Comparison of ENCODE assay signal across 9 cellular contexts in the genomic region with DNA sequence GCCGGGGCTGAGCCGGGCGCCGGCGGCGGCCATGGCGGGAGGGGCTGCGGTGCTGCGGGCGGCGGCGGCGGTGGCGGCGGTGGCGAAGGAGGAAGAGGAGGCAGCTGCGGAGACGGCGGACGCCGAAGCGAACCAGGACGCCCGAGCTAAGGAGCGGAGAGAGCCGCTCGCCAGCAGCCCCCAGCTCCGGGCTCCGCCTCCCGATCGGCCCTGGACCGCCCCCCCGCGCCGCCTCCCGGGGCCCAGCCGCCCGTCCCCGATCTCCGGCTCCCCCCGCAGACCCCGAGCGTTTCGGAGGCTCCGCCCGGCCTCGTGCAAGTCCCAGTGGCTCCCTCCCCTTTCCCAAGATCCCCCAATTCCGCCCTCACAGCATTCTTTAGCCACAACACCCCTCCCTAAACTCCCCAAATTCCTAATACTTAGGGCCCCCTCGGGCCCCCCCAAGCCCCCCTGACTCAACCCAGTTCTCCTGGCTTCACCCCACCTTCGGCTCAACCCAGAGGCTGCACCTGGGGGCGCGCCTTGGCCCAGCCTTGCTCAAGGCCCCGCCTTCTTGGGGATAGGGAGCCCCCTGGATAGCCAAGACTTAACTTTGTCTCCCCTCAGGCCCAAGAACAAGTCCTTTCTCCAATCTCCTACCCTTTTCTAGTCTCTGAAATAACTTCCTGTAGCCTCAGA. TPM values are rescaled to one million over a fixed set of nuclear protein-coding genes. Genes with fewer than 3 reads are reported as not detected.
DNase-seq lines count a peak whose midpoint lies in the region; ATAC-seq and TF ChIP-seq lines count a peak whose summit lies in the region.
"Had no signal": no experiment of that assay in that cellular context is flagged by ENCODE, and none has a peak within 500 bp of the region (broad histone marks: within the 10 kb centered on the region; RNA-seq: fewer than 3 reads in every experiment).

A gene with protein sequence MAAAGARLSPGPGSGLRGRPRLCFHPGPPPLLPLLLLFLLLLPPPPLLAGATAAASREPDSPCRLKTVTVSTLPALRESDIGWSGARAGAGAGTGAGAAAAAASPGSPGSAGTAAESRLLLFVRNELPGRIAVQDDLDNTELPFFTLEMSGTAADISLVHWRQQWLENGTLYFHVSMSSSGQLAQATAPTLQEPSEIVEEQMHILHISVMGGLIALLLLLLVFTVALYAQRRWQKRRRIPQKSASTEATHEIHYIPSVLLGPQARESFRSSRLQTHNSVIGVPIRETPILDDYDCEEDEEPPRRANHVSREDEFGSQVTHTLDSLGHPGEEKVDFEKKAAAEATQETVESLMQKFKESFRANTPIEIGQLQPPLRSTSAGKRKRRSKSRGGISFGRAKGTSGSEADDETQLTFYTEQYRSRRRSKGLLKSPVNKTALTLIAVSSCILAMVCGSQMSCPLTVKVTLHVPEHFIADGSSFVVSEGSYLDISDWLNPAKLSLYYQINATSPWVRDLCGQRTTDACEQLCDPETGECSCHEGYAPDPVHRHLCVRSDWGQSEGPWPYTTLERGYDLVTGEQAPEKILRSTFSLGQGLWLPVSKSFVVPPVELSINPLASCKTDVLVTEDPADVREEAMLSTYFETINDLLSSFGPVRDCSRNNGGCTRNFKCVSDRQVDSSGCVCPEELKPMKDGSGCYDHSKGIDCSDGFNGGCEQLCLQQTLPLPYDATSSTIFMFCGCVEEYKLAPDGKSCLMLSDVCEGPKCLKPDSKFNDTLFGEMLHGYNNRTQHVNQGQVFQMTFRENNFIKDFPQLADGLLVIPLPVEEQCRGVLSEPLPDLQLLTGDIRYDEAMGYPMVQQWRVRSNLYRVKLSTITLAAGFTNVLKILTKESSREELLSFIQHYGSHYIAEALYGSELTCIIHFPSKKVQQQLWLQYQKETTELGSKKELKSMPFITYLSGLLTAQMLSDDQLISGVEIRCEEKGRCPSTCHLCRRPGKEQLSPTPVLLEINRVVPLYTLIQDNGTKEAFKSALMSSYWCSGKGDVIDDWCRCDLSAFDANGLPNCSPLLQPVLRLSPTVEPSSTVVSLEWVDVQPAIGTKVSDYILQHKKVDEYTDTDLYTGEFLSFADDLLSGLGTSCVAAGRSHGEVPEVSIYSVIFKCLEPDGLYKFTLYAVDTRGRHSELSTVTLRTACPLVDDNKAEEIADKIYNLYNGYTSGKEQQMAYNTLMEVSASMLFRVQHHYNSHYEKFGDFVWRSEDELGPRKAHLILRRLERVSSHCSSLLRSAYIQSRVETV (N-terminal part only) (minus strand): TSS at position 152 of the 678 bp plus-strand sequence. CDS start 119 bp downstream, at position 33.

- TF ChIP-seq RAD21 in SK-N-SH (IDR thresholded peaks at IDR 0.05; ENCODE audit: low read length): no peak

- H2AFZ ChIP-seq in SK-N-SH (ENCODE audit: low read depth): 0 out of 2 replicates have a peak within 1 kb of the TSS, but pooled peaks have one; percentile 35

- peak within 1 kb of the TSS; percentile 78 for H3K4me2 ChIP-seq in SK-N-SH

- no peak for TF ChIP-seq EP300 in SK-N-SH (IDR thresholded peaks at IDR 0.05; ENCODE audit: borderline replicate concordance in 1 of 2, low read depth in 1 of 2, low read length in 1 of 2)

- peak; percentile 6 for DNase-seq in GM06990 (ENCODE audit: extremely low read depth, insufficient read length)
- DNase-seq in SK-N-SH: peak; percentile 91
- DNase-seq in hippocampal formation (lab: John Stamatoyannopoulos, UW): peak; percentile 21 to 51
- no peak for DNase-seq in gastrocnemius medialis
- DNase-seq in cerebellar nuclear complex (lab: John Stamatoyannopoulos, UW): no peak
- no peak for DNase-seq in NCI-H1436 treated with DMSO at 0.1 percent for 48 hours (lab: John Stamatoyannopoulos, UW)
- no peak for DNase-seq in pons (ENCODE audit: low spot score)

- no peak for TF ChIP-seq POLR2A in gastrocnemius medialis (IDR thresholded peaks at IDR 0.05)

- intact Hi-C loops in gastrocnemius medialis (cut with DNase I; ENCODE audit: low total_unique reads): no loop called here

- in situ Hi-C loops in gastrocnemius medialis (cut with MboI; ENCODE audit: low sequenced_read_pairs in 4 of 4): no loop called here

- H3K27ac ChIP-seq in SK-N-SH (ENCODE audit: low read depth in 2 of 2, low read length in 1 of 2): peak within 1 kb of the TSS in 1 of 2 experiments; percentile 73; a peak in 2 of 4 replicates
- no peak within 1 kb of the TSS for H3K27ac ChIP-seq in gastrocnemius medialis
- H3K27ac ChIP-seq: HL-60 had no signal

- H3K36me3 ChIP-seq in GM06990 (ENCODE audit: control insufficient read depth, insufficient read depth, low read length): no peaks in the 10 kb centered on the region
- H3K36me3 ChIP-seq in SK-N-SH (replicated peaks in 1 of 2; ENCODE audit: control insufficient read depth in 1 of 2, insufficient read depth in 2 of 2, low read length in 1 of 2): no peaks in the 10 kb centered on the region
- no peaks in the 10 kb centered on the region for H3K36me3 ChIP-seq in gastrocnemius medialis

- no peaks in the 10 kb centered on the region for H3F3A ChIP-seq in SK-N-SH (replicated peaks; ENCODE audit: insufficient read depth)

- H3K9me2 ChIP-seq in SK-N-SH: no peaks in the 10 kb centered on the region

- peaks cover 0 to 15% of the 10 kb centered on the region in 2 experiments; a peak in 2 of 4 replicates for H3K4me1 ChIP-seq in SK-N-SH (ENCODE audit: control insufficient read depth in 1 of 2, insufficient read depth in 2 of 2, low read depth in 1 of 2, low read length in 1 of 2)
- peaks cover 0 to 21% of the 10 kb centered on the region in 2 donors for H3K4me1 ChIP-seq in gastrocnemius medialis

- H3K79me2 ChIP-seq in SK-N-SH (ENCODE audit: insufficient read depth): no peaks in the 10 kb centered on the region

- H3K9me3 ChIP-seq in SK-N-SH (no peaks in the 10 kb centered on the region), gastrocnemius medialis (no peaks in the 10 kb centered on the region)

- POLR2A ChIA-PET in SK-N-SH (lab: Yijun Ruan, JAX): interaction anchor here (0.9 to 4.8 kb wide), 2 partner anchors 12 to 28 kb away, joined by 3 to 31 read pairs; no protein-coding TSS in a partner anchor

- CTCF ChIA-PET in SK-N-SH (lab: Yijun Ruan, JAX): interaction anchor here (1.0 to 8.4 kb wide), 10 partner anchors 9 to 289 kb away, joined by 3 to 60 read pairs (median 5); no protein-coding TSS in a partner anchor

- WGBS in SK-N-SH (ENCODE audit: low lambda C conversion rate): 24% methylated on average over 9 of the region's 53 CpGs

- H3K4me3 ChIP-seq in GM06990 (replicated peaks; ENCODE audit: low read depth, low read length) (no peak within 1 kb of the TSS), SK-N-SH (ENCODE audit: low read depth in 2 of 2, low read length in 1 of 2) (peak within 1 kb of the TSS; percentile 48 to 59), gastrocnemius medialis (peak within 1 kb of the TSS; percentile 42 to 50 (median 46))

- peak in 1 of 2 donors; percentile 21 for ATAC-seq in gastrocnemius medialis
- ATAC-seq in GM19035 (IDR thresholded peaks at IDR 0.05; ENCODE audit: unreplicated experiment): no peak

- no peaks in the 10 kb centered on the region for H4K20me1 ChIP-seq in SK-N-SH (ENCODE audit: insufficient read depth)

- H3K27me3 ChIP-seq in GM06990 (replicated peaks; ENCODE audit: control insufficient read depth, insufficient read depth, low read length) (peaks cover 1% of the 10 kb centered on the region; the same call in 1 of the 2 replicates), SK-N-SH (ENCODE audit: insufficient read depth) (peaks cover 39% of the 10 kb centered on the region), gastrocnemius medialis (peaks cover 57 to 62% (median 61%) of the 10 kb centered on the region in 3 donors)

- no peak within 1 kb of the TSS for H3K9ac ChIP-seq in SK-N-SH

- TF ChIP-seq CTCF in GM06990 (IDR thresholded peaks at IDR 0.05; ENCODE audit: insufficient read depth, low read length, poor library complexity, severe bottlenecking) (no peak), SK-N-SH (IDR thresholded peaks at IDR 0.05) (no peak), gastrocnemius medialis (IDR thresholded peaks at IDR 0.05 in 4 of 5, conservative IDR thresholded peaks at IDR 0.05 in 1 of 5) (no peak)

TF ChIP-seq in SK-N-SH, 30 proteins besides CTCF, POLR2A, EP300 and RAD21:
- TF ChIP-seq NFIC (IDR thresholded peaks at IDR 0.05; ENCODE audit: borderline replicate concordance) (no peak), FOXM1 (IDR thresholded peaks at IDR 0.05; ENCODE audit: low read depth) (no peak), GATA2 (CRISPR knock-in tag; IDR thresholded peaks at IDR 0.05) (no peak), PBX3 (IDR thresholded peaks at IDR 0.05) (no peak)
- TF ChIP-seq, protein P1, sequence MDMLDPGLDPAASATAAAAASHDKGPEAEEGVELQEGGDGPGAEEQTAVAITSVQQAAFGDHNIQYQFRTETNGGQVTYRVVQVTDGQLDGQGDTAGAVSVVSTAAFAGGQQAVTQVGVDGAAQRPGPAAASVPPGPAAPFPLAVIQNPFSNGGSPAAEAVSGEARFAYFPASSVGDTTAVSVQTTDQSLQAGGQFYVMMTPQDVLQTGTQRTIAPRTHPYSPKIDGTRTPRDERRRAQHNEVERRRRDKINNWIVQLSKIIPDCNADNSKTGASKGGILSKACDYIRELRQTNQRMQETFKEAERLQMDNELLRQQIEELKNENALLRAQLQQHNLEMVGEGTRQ (IDR thresholded peaks at IDR 0.05; ENCODE audit: borderline replicate concordance, low read depth, low read length): no peak

RNA-seq across cellular contexts. Expression of the gene that starts here (rescaled TPM):
- polyA plus RNA-seq in SK-N-SH (2012; rRNA removed): 6.6 and 8.9 TPM in 2 replicates
- 5.3 and 8.5 TPM in 2 replicates for polyA plus RNA-seq in SK-N-SH (2012; cell fraction: cytosol; rRNA removed)
- 4.5 and 5.1 TPM in 2 replicates for polyA plus RNA-seq in SK-N-SH (2012; cell fraction: nucleus; rRNA removed)
- 1 to 10 TPM; 2.5 to 4.6 (median 3.7) TPM for total RNA-seq in gastrocnemius medialis

Comparison
In these comparisons a context has a peak if more than half of its experiments do, and no peak if none do; other contexts are left out.
1. DNase-seq: peak in GM06990 (single experiment), SK-N-SH (single experiment) and hippocampal formation (2 of 2); none in gastrocnemius medialis (0 of 2), cerebellar nuclear complex (0 of 2), NCI-H1436 treated with DMSO at 0.1 percent for 48 hours (single experiment) and pons (single experiment).